Comparison of ENCODE assay signal across 15 cellular contexts in the genomic region with DNA sequence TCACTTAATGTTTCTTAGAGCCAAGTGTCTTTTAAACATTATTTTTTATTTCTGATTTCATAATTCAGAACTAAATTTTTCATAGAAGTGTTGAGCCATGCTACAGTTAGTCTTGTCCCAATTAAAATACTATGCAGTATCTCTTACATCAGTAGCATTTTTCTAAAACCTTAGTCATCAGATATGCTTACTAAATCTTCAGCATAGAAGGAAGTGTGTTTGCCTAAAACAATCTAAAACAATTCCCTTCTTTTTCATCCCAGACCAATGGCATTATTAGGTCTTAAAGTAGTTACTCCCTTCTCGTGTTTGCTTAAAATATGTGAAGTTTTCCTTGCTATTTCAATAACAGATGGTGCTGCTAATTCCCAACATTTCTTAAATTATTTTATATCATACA.
DNase-seq lines count a peak whose midpoint lies in the region; TF ChIP-seq lines count a peak whose summit lies in the region.
"Had no signal": no experiment of that assay in that cellular context is flagged by ENCODE, and none has a peak within 500 bp of the region (broad histone marks: within the 10 kb centered on the region; RNA-seq: fewer than 3 reads in every experiment).

No MANE protein-coding gene starts in this region.

- H3K36me3 ChIP-seq in adipocyte (ENCODE audit: control insufficient read depth, insufficient read depth, low read length, severe bottlenecking), result peaks cover 6% of the 10 kb centered on the region

- in situ Hi-C loops in GM13977 (cut with MboI; ENCODE audit: low pct_unique_long_range_greater_than_20kb, low sequenced_read_pairs, unreplicated experiment), result no loop called here

- H3K4me3 ChIP-seq in AG04449 (ENCODE audit: low read depth, low read length) (no peak overlapping the region), adipocyte (ENCODE audit: low read length) (no peak overlapping the region), fibroblast of pulmonary artery (replicated peaks; ENCODE audit: low read depth, low read length) (no peak overlapping the region)

- H3K4me1 ChIP-seq in adipocyte (ENCODE audit: control insufficient read depth, insufficient read depth, low read length), result peaks cover 13% of the 10 kb centered on the region
- H3K4me1 ChIP-seq: Caco-2 had no signal

- TF ChIP-seq CTCF in AG04449 (IDR thresholded peaks at IDR 0.05; ENCODE audit: insufficient read depth, low read length, missing control alignments) (no peak), fibroblast of pulmonary artery (IDR thresholded peaks at IDR 0.05; ENCODE audit: low read length, missing control alignments) (no peak), GM13977 (IDR thresholded peaks at IDR 0.05; ENCODE audit: extremely low read depth, insufficient read depth, missing control alignments) (no peak)

- no peaks in the 10 kb centered on the region for H3K9me3 ChIP-seq in adipocyte (ENCODE audit: control insufficient read depth, low read length)
- H3K9me3 ChIP-seq: Caco-2 had no signal

- H3K27me3 ChIP-seq in adipocyte (replicated peaks; ENCODE audit: control insufficient read depth, insufficient read depth, low read length), result no peaks in the 10 kb centered on the region

- CTCF ChIA-PET in AG04449 (lab: Yijun Ruan, JAX), result interaction anchor here (1.1 kb wide), 1 partner anchor 26 kb away, joined by 4 read pairs; no protein-coding TSS in a partner anchor

- DNase-seq in AG04449 (ENCODE audit: low read depth, low spot score) (peak; percentile 26), ELR (ENCODE audit: low read depth) (peak; percentile 28), adipocyte (ENCODE audit: low read depth) (peak; percentile 64), fibroblast of pulmonary artery (ENCODE audit: low read depth) (peak; percentile 21), GM13977 (ENCODE audit: low spot score) (no peak), ecto neural progenitor cell (ENCODE audit: low spot score) (no peak), NCI-H774 (lab: John Stamatoyannopoulos, UW) (no peak)
- no peak for DNase-seq in stimulated activated naive CD4-positive, alpha-beta T cell (lab: John Stamatoyannopoulos, UW)
- DNase-seq: Caco-2, DMS153, NCI-H1105 treated with DMSO at 0.1 percent for 48 hours, NCI-H187, NCI-H345, NCI-H526, SHP77 had no signal

- H3K9ac ChIP-seq in adipocyte (ENCODE audit: low read length), result no peak overlapping the region

- POLR2A ChIA-PET in AG04449 (lab: Yijun Ruan, JAX), result no interaction called here

Comparison
In these comparisons a context has a peak if more than half of its experiments do, and no peak if none do; other contexts are left out.
1. DNase-seq: peak in AG04449 (single experiment), ELR (single experiment), adipocyte (single experiment) and fibroblast of pulmonary artery (single experiment); none in stimulated activated naive CD4-positive, alpha-beta T cell (0 of 6), GM13977 (single experiment), ecto neural progenitor cell (single experiment) and NCI-H774 (single experiment).